In the genomic region with DNA sequence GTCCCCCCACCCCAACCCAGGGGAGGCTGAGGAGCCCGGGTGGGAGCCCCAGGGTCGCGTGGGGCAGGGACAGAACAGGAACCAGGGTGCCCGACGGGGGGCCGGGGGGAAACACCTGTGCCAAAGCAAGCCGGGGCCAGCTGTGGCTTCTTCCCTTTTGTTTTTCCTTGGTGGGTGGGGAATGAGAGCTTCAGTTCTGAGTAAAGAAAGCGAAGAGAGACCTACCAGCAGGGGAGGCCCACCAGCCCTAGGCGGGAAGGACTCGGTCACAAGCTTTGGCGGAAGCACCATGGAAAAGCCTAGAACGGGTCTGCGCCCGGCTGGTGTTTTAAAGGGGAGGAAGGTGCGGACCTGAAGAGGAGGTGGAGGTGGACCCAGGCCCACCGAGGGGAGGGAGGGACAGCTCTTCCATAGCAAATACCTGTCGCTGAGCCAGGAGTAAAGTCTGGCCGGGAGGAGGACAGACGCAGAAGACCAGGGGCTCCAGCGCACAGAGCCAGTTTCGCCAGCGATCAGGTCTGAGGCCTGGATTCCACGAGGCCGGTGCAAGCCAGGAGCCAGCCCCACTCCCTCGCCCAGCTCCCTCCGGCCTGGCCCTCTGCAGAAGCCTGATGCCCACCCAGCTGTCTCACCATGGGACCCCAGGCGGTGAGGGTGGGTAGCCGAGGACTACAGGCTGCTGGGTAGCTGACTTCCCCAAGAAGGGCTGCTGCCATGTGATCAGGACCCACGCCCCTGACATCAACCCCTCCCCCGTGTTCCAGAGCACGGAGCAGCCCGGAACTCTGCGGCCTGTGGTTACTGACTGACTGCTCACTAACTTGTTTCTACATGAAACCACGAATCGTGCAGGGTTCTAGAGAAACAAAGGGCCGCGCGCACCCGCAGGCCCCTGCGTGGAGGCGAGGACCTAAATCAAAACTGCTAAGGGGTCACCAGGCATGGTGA, we compare ENCODE assay signal across 1 cellular context.
TF ChIP-seq lines count a peak whose summit lies in the region.

No MANE protein-coding gene starts in this region.

TF ChIP-seq in GM12878, 131 proteins besides CTCF, POLR2A, EP300 and RAD21 (continued from another document):
- TF ChIP-seq, protein P1, sequence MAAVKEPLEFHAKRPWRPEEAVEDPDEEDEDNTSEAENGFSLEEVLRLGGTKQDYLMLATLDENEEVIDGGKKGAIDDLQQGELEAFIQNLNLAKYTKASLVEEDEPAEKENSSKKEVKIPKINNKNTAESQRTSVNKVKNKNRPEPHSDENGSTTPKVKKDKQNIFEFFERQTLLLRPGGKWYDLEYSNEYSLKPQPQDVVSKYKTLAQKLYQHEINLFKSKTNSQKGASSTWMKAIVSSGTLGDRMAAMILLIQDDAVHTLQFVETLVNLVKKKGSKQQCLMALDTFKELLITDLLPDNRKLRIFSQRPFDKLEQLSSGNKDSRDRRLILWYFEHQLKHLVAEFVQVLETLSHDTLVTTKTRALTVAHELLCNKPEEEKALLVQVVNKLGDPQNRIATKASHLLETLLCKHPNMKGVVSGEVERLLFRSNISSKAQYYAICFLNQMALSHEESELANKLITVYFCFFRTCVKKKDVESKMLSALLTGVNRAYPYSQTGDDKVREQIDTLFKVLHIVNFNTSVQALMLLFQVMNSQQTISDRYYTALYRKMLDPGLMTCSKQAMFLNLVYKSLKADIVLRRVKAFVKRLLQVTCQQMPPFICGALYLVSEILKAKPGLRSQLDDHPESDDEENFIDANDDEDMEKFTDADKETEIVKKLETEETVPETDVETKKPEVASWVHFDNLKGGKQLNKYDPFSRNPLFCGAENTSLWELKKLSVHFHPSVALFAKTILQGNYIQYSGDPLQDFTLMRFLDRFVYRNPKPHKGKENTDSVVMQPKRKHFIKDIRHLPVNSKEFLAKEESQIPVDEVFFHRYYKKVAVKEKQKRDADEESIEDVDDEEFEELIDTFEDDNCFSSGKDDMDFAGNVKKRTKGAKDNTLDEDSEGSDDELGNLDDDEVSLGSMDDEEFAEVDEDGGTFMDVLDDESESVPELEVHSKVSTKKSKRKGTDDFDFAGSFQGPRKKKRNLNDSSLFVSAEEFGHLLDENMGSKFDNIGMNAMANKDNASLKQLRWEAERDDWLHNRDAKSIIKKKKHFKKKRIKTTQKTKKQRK (IDR thresholded peaks at IDR 0.05; ENCODE audit: low read depth, low read length): no peak
- TF ChIP-seq ZSCAN29 (IDR thresholded peaks at IDR 0.05) (no peak), FOXM1 (IDR thresholded peaks at IDR 0.05; ENCODE audit: low read depth, low read length) (no peak), TARDBP (IDR thresholded peaks at IDR 0.05; ENCODE audit: borderline replicate concordance) (peak; percentile 80), TCF12 (IDR thresholded peaks at IDR 0.05; ENCODE audit: low read depth, low read length) (peak; percentile 14; the same call in 1 of the 2 replicates), RB1 (IDR thresholded peaks at IDR 0.05; ENCODE audit: borderline replicate concordance) (no peak), PML (IDR thresholded peaks at IDR 0.05; ENCODE audit: low read length) (no peak), SIX5 (IDR thresholded peaks at IDR 0.05; ENCODE audit: low read depth, low read length, severe bottlenecking) (no peak), PAX5 (IDR thresholded peaks at IDR 0.05; ENCODE audit: borderline replicate concordance, low read depth, low read length) (peak; percentile 77; the same call in 1 of the 2 replicates), DPF2 (IDR thresholded peaks at IDR 0.05) (no peak; the same call in 1 of the 2 replicates), BMI1 (IDR thresholded peaks at IDR 0.05; ENCODE audit: borderline replicate concordance) (no peak; the same call in 1 of the 2 replicates), EZH2 (IDR thresholded peaks at IDR 0.05; ENCODE audit: borderline replicate concordance, control insufficient read depth, low read depth, low read length) (no peak), MEF2A (IDR thresholded peaks at IDR 0.05; ENCODE audit: insufficient read depth, low read depth, low read length) (0 out of 2 replicates have a peak, but pooled peaks have one; percentile 41), SPI1 (IDR thresholded peaks at IDR 0.05; ENCODE audit: borderline replicate concordance, insufficient read depth, low read depth, low read length) (peak; percentile 20; the same call in 1 of the 2 replicates), SRF (IDR thresholded peaks at IDR 0.05; ENCODE audit: low read depth in 2 of 2, low read length in 2 of 2) (no peak), NFYA (IDR thresholded peaks at IDR 0.05; ENCODE audit: borderline replicate concordance, low read depth, low read length) (no peak), TAF1 (IDR thresholded peaks at IDR 0.05; ENCODE audit: borderline replicate concordance, low read depth, low read length) (0 out of 2 replicates have a peak, but pooled peaks have one; percentile 14), IKZF2 (IDR thresholded peaks at IDR 0.05) (peak; percentile 85 to 87), JUNB (IDR thresholded peaks at IDR 0.05) (peak; percentile 26; the same call in 1 of the 2 replicates), EED (IDR thresholded peaks at IDR 0.05; ENCODE audit: low read depth) (peak; percentile 91)
- TF ChIP-seq, protein P2, sequence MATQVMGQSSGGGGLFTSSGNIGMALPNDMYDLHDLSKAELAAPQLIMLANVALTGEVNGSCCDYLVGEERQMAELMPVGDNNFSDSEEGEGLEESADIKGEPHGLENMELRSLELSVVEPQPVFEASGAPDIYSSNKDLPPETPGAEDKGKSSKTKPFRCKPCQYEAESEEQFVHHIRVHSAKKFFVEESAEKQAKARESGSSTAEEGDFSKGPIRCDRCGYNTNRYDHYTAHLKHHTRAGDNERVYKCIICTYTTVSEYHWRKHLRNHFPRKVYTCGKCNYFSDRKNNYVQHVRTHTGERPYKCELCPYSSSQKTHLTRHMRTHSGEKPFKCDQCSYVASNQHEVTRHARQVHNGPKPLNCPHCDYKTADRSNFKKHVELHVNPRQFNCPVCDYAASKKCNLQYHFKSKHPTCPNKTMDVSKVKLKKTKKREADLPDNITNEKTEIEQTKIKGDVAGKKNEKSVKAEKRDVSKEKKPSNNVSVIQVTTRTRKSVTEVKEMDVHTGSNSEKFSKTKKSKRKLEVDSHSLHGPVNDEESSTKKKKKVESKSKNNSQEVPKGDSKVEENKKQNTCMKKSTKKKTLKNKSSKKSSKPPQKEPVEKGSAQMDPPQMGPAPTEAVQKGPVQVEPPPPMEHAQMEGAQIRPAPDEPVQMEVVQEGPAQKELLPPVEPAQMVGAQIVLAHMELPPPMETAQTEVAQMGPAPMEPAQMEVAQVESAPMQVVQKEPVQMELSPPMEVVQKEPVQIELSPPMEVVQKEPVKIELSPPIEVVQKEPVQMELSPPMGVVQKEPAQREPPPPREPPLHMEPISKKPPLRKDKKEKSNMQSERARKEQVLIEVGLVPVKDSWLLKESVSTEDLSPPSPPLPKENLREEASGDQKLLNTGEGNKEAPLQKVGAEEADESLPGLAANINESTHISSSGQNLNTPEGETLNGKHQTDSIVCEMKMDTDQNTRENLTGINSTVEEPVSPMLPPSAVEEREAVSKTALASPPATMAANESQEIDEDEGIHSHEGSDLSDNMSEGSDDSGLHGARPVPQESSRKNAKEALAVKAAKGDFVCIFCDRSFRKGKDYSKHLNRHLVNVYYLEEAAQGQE (IDR thresholded peaks at IDR 0.05; ENCODE audit: low read depth, low read length): no peak
- TF ChIP-seq, protein P3, sequence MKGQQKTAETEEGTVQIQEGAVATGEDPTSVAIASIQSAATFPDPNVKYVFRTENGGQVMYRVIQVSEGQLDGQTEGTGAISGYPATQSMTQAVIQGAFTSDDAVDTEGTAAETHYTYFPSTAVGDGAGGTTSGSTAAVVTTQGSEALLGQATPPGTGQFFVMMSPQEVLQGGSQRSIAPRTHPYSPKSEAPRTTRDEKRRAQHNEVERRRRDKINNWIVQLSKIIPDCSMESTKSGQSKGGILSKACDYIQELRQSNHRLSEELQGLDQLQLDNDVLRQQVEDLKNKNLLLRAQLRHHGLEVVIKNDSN (IDR thresholded peaks at IDR 0.05; ENCODE audit: borderline replicate concordance, extremely low read length, insufficient read depth, low read depth, low read length): peak; percentile 77
- TF ChIP-seq, protein P4, sequence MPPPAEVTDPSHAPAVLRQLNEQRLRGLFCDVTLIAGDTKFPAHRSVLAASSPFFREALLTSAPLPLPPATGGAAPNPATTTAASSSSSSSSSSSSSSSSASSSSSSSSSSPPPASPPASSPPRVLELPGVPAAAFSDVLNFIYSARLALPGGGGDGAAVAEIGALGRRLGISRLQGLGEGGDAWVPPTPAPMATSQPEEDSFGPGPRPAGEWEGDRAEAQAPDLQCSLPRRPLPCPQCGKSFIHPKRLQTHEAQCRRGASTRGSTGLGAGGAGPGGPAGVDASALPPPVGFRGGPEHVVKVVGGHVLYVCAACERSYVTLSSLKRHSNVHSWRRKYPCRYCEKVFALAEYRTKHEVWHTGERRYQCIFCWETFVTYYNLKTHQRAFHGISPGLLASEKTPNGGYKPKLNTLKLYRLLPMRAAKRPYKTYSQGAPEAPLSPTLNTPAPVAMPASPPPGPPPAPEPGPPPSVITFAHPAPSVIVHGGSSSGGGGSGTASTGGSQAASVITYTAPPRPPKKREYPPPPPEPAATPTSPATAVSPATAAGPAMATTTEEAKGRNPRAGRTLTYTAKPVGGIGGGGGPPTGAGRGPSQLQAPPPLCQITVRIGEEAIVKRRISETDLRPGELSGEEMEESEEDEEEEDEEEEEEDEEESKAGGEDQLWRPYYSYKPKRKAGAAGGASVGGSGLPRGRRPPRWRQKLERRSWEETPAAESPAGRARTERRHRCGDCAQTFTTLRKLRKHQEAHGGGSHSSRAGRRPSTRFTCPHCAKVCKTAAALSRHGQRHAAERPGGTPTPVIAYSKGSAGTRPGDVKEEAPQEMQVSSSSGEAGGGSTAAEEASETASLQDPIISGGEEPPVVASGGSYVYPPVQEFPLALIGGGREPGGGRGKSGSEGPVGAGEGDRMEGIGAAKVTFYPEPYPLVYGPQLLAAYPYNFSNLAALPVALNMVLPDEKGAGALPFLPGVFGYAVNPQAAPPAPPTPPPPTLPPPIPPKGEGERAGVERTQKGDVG (CRISPR knock-in tag; IDR thresholded peaks at IDR 0.05): no peak
- TF ChIP-seq, protein P5, sequence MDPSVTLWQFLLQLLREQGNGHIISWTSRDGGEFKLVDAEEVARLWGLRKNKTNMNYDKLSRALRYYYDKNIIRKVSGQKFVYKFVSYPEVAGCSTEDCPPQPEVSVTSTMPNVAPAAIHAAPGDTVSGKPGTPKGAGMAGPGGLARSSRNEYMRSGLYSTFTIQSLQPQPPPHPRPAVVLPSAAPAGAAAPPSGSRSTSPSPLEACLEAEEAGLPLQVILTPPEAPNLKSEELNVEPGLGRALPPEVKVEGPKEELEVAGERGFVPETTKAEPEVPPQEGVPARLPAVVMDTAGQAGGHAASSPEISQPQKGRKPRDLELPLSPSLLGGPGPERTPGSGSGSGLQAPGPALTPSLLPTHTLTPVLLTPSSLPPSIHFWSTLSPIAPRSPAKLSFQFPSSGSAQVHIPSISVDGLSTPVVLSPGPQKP (IDR thresholded peaks at IDR 0.05; ENCODE audit: low read depth, low read length): no peak
- TF ChIP-seq, protein P6, sequence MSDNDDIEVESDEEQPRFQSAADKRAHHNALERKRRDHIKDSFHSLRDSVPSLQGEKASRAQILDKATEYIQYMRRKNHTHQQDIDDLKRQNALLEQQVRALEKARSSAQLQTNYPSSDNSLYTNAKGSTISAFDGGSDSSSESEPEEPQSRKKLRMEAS (IDR thresholded peaks at IDR 0.05; ENCODE audit: low read depth, low read length): peak; percentile 90
TF ChIP-seq in GM12878: peak in this region for 53.
